ENCODE assay signal across 12 cellular contexts in genomic region chr2:37573818-37574388, GRCh38.
DNase-seq lines count a peak whose midpoint lies in the region; ATAC-seq and TF ChIP-seq lines count a peak whose summit lies in the region.
"Had no signal": no experiment of that assay in that cellular context is flagged by ENCODE, and none has a peak within 500 bp of the region (broad histone marks: within the 10 kb centered on the region; RNA-seq: fewer than 3 reads in every experiment).

No MANE protein-coding gene starts in this region.

- H3K4me3 ChIP-seq in GM08714 (ENCODE audit: low read length) (peak overlapping the region; percentile 36; the same call in 1 of the 2 replicates), brain microvascular endothelial cell (ENCODE audit: low read depth, low read length) (no peak overlapping the region), upper lobe of right lung (no peak overlapping the region)
- no peak overlapping the region for H3K4me3 ChIP-seq in CD4-positive, alpha-beta memory T cell (ENCODE audit: low read length in 2 of 2)
- H3K4me3 ChIP-seq: BLaER1, ovary had no signal

- CTCF ChIA-PET in CD4-positive, alpha-beta memory T cell (lab: Charles Lee; ENCODE audit: partially characterized antibody): no interaction called here

- H3K36me3 ChIP-seq in brain microvascular endothelial cell (replicated peaks) (no peaks in the 10 kb centered on the region), upper lobe of right lung (no peaks in the 10 kb centered on the region)
- no peaks in the 10 kb centered on the region for H3K36me3 ChIP-seq in CD4-positive, alpha-beta memory T cell (ENCODE audit: insufficient read depth, low read length)
- H3K36me3 ChIP-seq: BLaER1, ovary had no signal

- no peaks in the 10 kb centered on the region for H3K9me3 ChIP-seq in upper lobe of right lung
- no peaks in the 10 kb centered on the region for H3K9me3 ChIP-seq in CD4-positive, alpha-beta memory T cell (ENCODE audit: control insufficient read depth in 1 of 2, low read length in 2 of 2)
- H3K9me3 ChIP-seq: BLaER1, ovary had no signal

- no peaks in the 10 kb centered on the region for H3K27me3 Mint-ChIP-seq in CD4-positive, alpha-beta memory T cell

- H3K4me3 Mint-ChIP-seq in CD4-positive, alpha-beta memory T cell: no peak overlapping the region

- peaks cover 7% of the 10 kb centered on the region for H3K4me1 ChIP-seq in upper lobe of right lung
- H3K4me1 ChIP-seq in CD4-positive, alpha-beta memory T cell (ENCODE audit: insufficient read depth, low read length): peaks cover 3% of the 10 kb centered on the region
- H3K4me1 ChIP-seq: BLaER1 had no signal

- H3K27ac Mint-ChIP-seq in CD4-positive, alpha-beta memory T cell: peak overlapping the region in 1 of 7 donors; percentile 45

- TF ChIP-seq CTCF in brain microvascular endothelial cell (IDR thresholded peaks at IDR 0.05; ENCODE audit: low read depth, low read length, missing control alignments): no peak
- TF ChIP-seq CTCF in upper lobe of right lung (IDR thresholded peaks at IDR 0.05): no peak

- peaks cover 11 to 29% (median 12%) of the 10 kb centered on the region in 4 donors for H3K4me1 Mint-ChIP-seq in CD4-positive, alpha-beta memory T cell

- intact Hi-C loops in upper lobe of right lung (cut with DNase I): no loop called here
- intact Hi-C loops in CD4-positive, alpha-beta memory T cell (cut with micrococcal nuclease): no loop called here

- POLR2A ChIA-PET in CD4-positive, alpha-beta memory T cell (lab: Charles Lee; ENCODE audit: partially characterized antibody): interaction anchor here (1.0 kb wide), 1 partner anchor 98 kb away, joined by 3 read pairs; no protein-coding TSS in a partner anchor

- H3K27me3 ChIP-seq in brain microvascular endothelial cell (replicated peaks): no peaks in the 10 kb centered on the region
- H3K27me3 ChIP-seq in upper lobe of right lung: no peaks in the 10 kb centered on the region
- H3K27me3 ChIP-seq in CD4-positive, alpha-beta memory T cell (ENCODE audit: insufficient read depth, low read length): no peaks in the 10 kb centered on the region
- H3K27me3 ChIP-seq: BLaER1, ovary had no signal

- DNase-seq in brain microvascular endothelial cell: peak; percentile 53
- DNase-seq in upper lobe of right lung: no peak
- no peak for DNase-seq in activated CD4-positive, alpha-beta T cell treated with anti-CD3 and anti-CD28 coated beads, Interleukin-2, amount 50 U/mL, for 1 hour
- DNase-seq in NCI-H82 (lab: John Stamatoyannopoulos, UW): no peak
- DNase-seq in CD4-positive, alpha-beta memory T cell: no peak
- DNase-seq: activated CD8-positive, alpha-beta memory T cell treated with anti-CD3 and anti-CD28 coated beads for 24 hours; ovary; RPMI8226 had no signal

- H3K9me3 Mint-ChIP-seq in CD4-positive, alpha-beta memory T cell: peaks cover 0 to 4% (median 0%) of the 10 kb centered on the region in 8 donors

- H3K27ac ChIP-seq in brain microvascular endothelial cell (peak overlapping the region; percentile 87), upper lobe of right lung (no peak overlapping the region)
- H3K27ac ChIP-seq in CD4-positive, alpha-beta memory T cell (ENCODE audit: low read depth, low read length): no peak overlapping the region
- H3K27ac ChIP-seq: BLaER1, ovary had no signal

- ATAC-seq in GM21367 (IDR thresholded peaks at IDR 0.05; ENCODE audit: unreplicated experiment) (peak; percentile 66), HG03175 (IDR thresholded peaks at IDR 0.05; ENCODE audit: unreplicated experiment) (peak; percentile 53), upper lobe of right lung (no peak)

- in situ Hi-C loops in brain microvascular endothelial cell (cut with HindIII; ENCODE audit: low pct_ligation_motif_present, low sequenced_read_pairs): no loop called here

- no peaks in the 10 kb centered on the region for H3K36me3 Mint-ChIP-seq in CD4-positive, alpha-beta memory T cell
